Comparison of ENCODE assay signal across 9 cellular contexts in the genomic region with DNA sequence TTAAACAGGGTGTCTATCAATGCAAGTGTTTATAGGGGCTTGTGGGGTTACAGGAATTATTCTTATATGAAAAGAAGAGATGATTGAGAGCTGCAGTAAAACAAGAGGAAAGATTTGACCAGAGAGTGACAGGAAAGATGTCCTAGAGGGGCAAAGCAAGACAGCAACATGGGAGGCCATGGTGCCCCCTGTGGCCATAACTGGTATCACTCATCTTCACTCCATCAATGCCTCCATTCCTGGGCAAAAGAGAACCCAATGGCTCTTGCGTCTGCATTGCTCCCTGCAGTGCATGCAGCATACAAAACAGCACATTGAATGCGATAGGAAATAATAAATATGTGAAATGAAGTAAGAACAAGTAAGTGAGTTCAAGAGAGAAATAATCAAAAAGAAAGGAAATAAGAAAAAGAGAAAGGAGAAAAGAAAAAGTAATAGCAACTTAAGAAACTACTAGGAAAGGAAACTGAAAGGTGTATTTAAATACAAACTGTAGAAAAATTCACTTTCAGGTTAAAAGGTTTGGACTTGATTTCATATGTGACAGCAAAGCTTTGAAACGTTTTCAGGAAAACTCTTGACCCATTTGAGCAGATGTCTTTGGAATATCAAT.
DNase-seq lines count a peak whose midpoint lies in the region; ATAC-seq and TF ChIP-seq lines count a peak whose summit lies in the region.
"Had no signal": no experiment of that assay in that cellular context is flagged by ENCODE, and none has a peak within 500 bp of the region (broad histone marks: within the 10 kb centered on the region; RNA-seq: fewer than 3 reads in every experiment).

No MANE protein-coding gene starts in this region.

- TF ChIP-seq RAD21 in neural cell (conservative IDR thresholded peaks at IDR 0.05) = no peak

- no peak overlapping the region for H3K4me2 ChIP-seq in neural cell (ENCODE audit: low read length)

- H3K9me3 Mint-ChIP-seq in activated CD4-positive, alpha-beta T cell treated with anti-CD3 and anti-CD28 coated beads for 36 hours (ENCODE audit: low read depth) = no peaks in the 10 kb centered on the region
- peaks cover 6% of the 10 kb centered on the region for H3K9me3 Mint-ChIP-seq in activated CD4-positive, alpha-beta T cell treated with anti-CD3 and anti-CD28 coated beads, Interleukin-2, amount 10 ng/mL, durations not matched to agents 7 days and 5 days

- H3K27me3 ChIP-seq in WERI-Rb-1 (ENCODE audit: insufficient read depth, low read depth, severe bottlenecking) = no peaks in the 10 kb centered on the region
- no peaks in the 10 kb centered on the region for H3K27me3 ChIP-seq in neural cell (ENCODE audit: insufficient read depth, low read depth, low read length)

- H3K79me2 ChIP-seq in neural cell (replicated peaks; ENCODE audit: insufficient read depth, low read length) = no peaks in the 10 kb centered on the region

- H3K36me3 Mint-ChIP-seq in activated CD4-positive, alpha-beta T cell treated with anti-CD3 and anti-CD28 coated beads for 36 hours (ENCODE audit: low read depth) = no peaks in the 10 kb centered on the region
- no peaks in the 10 kb centered on the region for H3K36me3 Mint-ChIP-seq in activated CD4-positive, alpha-beta T cell treated with anti-CD3 and anti-CD28 coated beads, Interleukin-2, amount 10 ng/mL, durations not matched to agents 7 days and 5 days (ENCODE audit: low read depth)
- H3K36me3 Mint-ChIP-seq: natural killer cell treated with Interleukin-12 subunit alpha and Interleukin-12 subunit beta and Interleukin-15 and Interleukin-18, amount 100 ng/mL, for 72 hours had no signal

- H3K9me3 ChIP-seq in WERI-Rb-1 (ENCODE audit: severe bottlenecking) = no peaks in the 10 kb centered on the region
- H3K9me3 ChIP-seq in neural cell (ENCODE audit: low read length) = no peaks in the 10 kb centered on the region

- H3K27me3 Mint-ChIP-seq in activated CD4-positive, alpha-beta T cell treated with anti-CD3 and anti-CD28 coated beads for 36 hours = no peaks in the 10 kb centered on the region
- H3K27me3 Mint-ChIP-seq in activated CD4-positive, alpha-beta T cell treated with anti-CD3 and anti-CD28 coated beads, Interleukin-2, amount 10 ng/mL, durations not matched to agents 7 days and 5 days = no peaks in the 10 kb centered on the region
- H3K27me3 Mint-ChIP-seq: natural killer cell treated with Interleukin-12 subunit alpha and Interleukin-12 subunit beta and Interleukin-15 and Interleukin-18, amount 100 ng/mL, for 72 hours had no signal

- H3K4me3 ChIP-seq in WERI-Rb-1 (ENCODE audit: low read depth, low read length) (no peak overlapping the region), neural cell (ENCODE audit: low read length) (no peak overlapping the region)

- TF ChIP-seq CTCF in WERI-Rb-1 (IDR thresholded peaks at IDR 0.05; ENCODE audit: low read depth, low read length) (peak; percentile 73), neural cell (IDR thresholded peaks at IDR 0.05; ENCODE audit: poor library complexity, severe bottlenecking) (peak; percentile 37)

- no peaks in the 10 kb centered on the region for H3K4me1 Mint-ChIP-seq in activated CD4-positive, alpha-beta T cell treated with anti-CD3 and anti-CD28 coated beads for 36 hours
- no peaks in the 10 kb centered on the region for H3K4me1 Mint-ChIP-seq in activated CD4-positive, alpha-beta T cell treated with anti-CD3 and anti-CD28 coated beads, Interleukin-2, amount 10 ng/mL, durations not matched to agents 7 days and 5 days

- no peak overlapping the region for H3K27ac ChIP-seq in WERI-Rb-1
- H3K27ac ChIP-seq in neural cell (ENCODE audit: low read length) = no peak overlapping the region

- CTCF ChIA-PET in activated CD4-positive, alpha-beta T cell treated with anti-CD3 and anti-CD28 coated beads for 36 hours (lab: Charles Lee) = no interaction called here
- CTCF ChIA-PET in activated CD4-positive, alpha-beta T cell treated with anti-CD3 and anti-CD28 coated beads, Interleukin-2, amount 10 ng/mL, durations not matched to agents 7 days and 5 days (lab: Charles Lee) = no interaction called here

- no peaks in the 10 kb centered on the region for H3K9me2 ChIP-seq in neural cell (ENCODE audit: insufficient read depth, low read length)

- H3K36me3 ChIP-seq in WERI-Rb-1 (no peaks in the 10 kb centered on the region), neural cell (ENCODE audit: insufficient read depth, low read length) (no peaks in the 10 kb centered on the region)

- no peaks in the 10 kb centered on the region for H4K20me1 ChIP-seq in neural cell (ENCODE audit: insufficient read depth)

- no peak overlapping the region for H3K27ac Mint-ChIP-seq in activated CD4-positive, alpha-beta T cell treated with anti-CD3 and anti-CD28 coated beads for 36 hours
- no peak overlapping the region for H3K27ac Mint-ChIP-seq in activated CD4-positive, alpha-beta T cell treated with anti-CD3 and anti-CD28 coated beads, Interleukin-2, amount 10 ng/mL, durations not matched to agents 7 days and 5 days
- H3K27ac Mint-ChIP-seq: natural killer cell treated with Interleukin-12 subunit alpha and Interleukin-12 subunit beta and Interleukin-15 and Interleukin-18, amount 100 ng/mL, for 72 hours had no signal

- H2AFZ ChIP-seq in neural cell (ENCODE audit: low read depth, low read length) = no peak overlapping the region

- H3K4me3 Mint-ChIP-seq in activated CD4-positive, alpha-beta T cell treated with anti-CD3 and anti-CD28 coated beads for 36 hours = no peak overlapping the region
- no peak overlapping the region for H3K4me3 Mint-ChIP-seq in activated CD4-positive, alpha-beta T cell treated with anti-CD3 and anti-CD28 coated beads, Interleukin-2, amount 10 ng/mL, durations not matched to agents 7 days and 5 days
- H3K4me3 Mint-ChIP-seq: natural killer cell treated with Interleukin-12 subunit alpha and Interleukin-12 subunit beta and Interleukin-15 and Interleukin-18, amount 100 ng/mL, for 72 hours had no signal

- no peak overlapping the region for H3K9ac ChIP-seq in neural cell (ENCODE audit: low read length)

- H3F3A ChIP-seq in neural cell (ENCODE audit: insufficient read depth, low read length, poor library complexity, severe bottlenecking) = no peaks in the 10 kb centered on the region

- POLR2A ChIA-PET in activated CD4-positive, alpha-beta T cell treated with anti-CD3 and anti-CD28 coated beads for 36 hours (lab: Charles Lee) = no interaction called here
- POLR2A ChIA-PET in activated CD4-positive, alpha-beta T cell treated with anti-CD3 and anti-CD28 coated beads, Interleukin-2, amount 10 ng/mL, durations not matched to agents 7 days and 5 days (lab: Charles Lee) = no interaction called here

- no peak for TF ChIP-seq EP300 in neural cell (conservative IDR thresholded peaks at IDR 0.05; ENCODE audit: poor library complexity, severe bottlenecking)

- peak; percentile 39 for ATAC-seq in activated CD4-positive, alpha-beta T cell treated with anti-CD3 and anti-CD28 coated beads for 36 hours
- ATAC-seq in HG02981 (IDR thresholded peaks at IDR 0.05; ENCODE audit: unreplicated experiment) (peak; percentile 51), GM21360 (IDR thresholded peaks at IDR 0.05; ENCODE audit: unreplicated experiment) (no peak)
- ATAC-seq: natural killer cell treated with Interleukin-12 subunit alpha and Interleukin-12 subunit beta and Interleukin-15 and Interleukin-18, amount 100 ng/mL, for 72 hours had no signal

- intact Hi-C loops in activated CD4-positive, alpha-beta T cell treated with anti-CD3 and anti-CD28 coated beads for 36 hours (cut with DNase I, micrococcal nuclease) = no loop called here

- peak; percentile 37 for DNase-seq in activated CD4-positive, alpha-beta T cell treated with anti-CD3 and anti-CD28 coated beads for 36 hours
- no peak for DNase-seq in activated CD4-positive, alpha-beta T cell treated with anti-CD3 and anti-CD28 coated beads, Interleukin-2, amount 10 ng/mL, durations not matched to agents 7 days and 5 days
- peak; percentile 28 for DNase-seq in WERI-Rb-1
- no peak for DNase-seq in superior temporal gyrus (ENCODE audit: extremely low spot score)
- no peak for DNase-seq in mesenteric fat pad (ENCODE audit: low spot score)

TF ChIP-seq in neural cell, 6 proteins besides CTCF, POLR2A, EP300 and RAD21:
- TF ChIP-seq, protein P1, sequence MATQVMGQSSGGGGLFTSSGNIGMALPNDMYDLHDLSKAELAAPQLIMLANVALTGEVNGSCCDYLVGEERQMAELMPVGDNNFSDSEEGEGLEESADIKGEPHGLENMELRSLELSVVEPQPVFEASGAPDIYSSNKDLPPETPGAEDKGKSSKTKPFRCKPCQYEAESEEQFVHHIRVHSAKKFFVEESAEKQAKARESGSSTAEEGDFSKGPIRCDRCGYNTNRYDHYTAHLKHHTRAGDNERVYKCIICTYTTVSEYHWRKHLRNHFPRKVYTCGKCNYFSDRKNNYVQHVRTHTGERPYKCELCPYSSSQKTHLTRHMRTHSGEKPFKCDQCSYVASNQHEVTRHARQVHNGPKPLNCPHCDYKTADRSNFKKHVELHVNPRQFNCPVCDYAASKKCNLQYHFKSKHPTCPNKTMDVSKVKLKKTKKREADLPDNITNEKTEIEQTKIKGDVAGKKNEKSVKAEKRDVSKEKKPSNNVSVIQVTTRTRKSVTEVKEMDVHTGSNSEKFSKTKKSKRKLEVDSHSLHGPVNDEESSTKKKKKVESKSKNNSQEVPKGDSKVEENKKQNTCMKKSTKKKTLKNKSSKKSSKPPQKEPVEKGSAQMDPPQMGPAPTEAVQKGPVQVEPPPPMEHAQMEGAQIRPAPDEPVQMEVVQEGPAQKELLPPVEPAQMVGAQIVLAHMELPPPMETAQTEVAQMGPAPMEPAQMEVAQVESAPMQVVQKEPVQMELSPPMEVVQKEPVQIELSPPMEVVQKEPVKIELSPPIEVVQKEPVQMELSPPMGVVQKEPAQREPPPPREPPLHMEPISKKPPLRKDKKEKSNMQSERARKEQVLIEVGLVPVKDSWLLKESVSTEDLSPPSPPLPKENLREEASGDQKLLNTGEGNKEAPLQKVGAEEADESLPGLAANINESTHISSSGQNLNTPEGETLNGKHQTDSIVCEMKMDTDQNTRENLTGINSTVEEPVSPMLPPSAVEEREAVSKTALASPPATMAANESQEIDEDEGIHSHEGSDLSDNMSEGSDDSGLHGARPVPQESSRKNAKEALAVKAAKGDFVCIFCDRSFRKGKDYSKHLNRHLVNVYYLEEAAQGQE (IDR thresholded peaks at IDR 0.05; ENCODE audit: borderline replicate concordance) = no peak
- no peak for TF ChIP-seq TAF1 (IDR thresholded peaks at IDR 0.05; ENCODE audit: low read depth)
- no peak for TF ChIP-seq EZH2 (IDR thresholded peaks at IDR 0.05; ENCODE audit: borderline replicate concordance, insufficient read depth, low read length, poor library complexity, severe bottlenecking)
- no peak for TF ChIP-seq SMC3 (conservative IDR thresholded peaks at IDR 0.05; ENCODE audit: poor library complexity)
- no peak for TF ChIP-seq MXI1 (conservative IDR thresholded peaks at IDR 0.05; ENCODE audit: poor library complexity, severe bottlenecking)
- TF ChIP-seq POLR2AphosphoS5 (IDR thresholded peaks at IDR 0.05) = no peak

Comparison
In these comparisons a context has a peak if more than half of its experiments do, and no peak if none do; other contexts are left out.
1. DNase-seq: peak in activated CD4-positive, alpha-beta T cell treated with anti-CD3 and anti-CD28 coated beads for 36 hours (single experiment) and WERI-Rb-1 (single experiment); none in activated CD4-positive, alpha-beta T cell treated with anti-CD3 and anti-CD28 coated beads, Interleukin-2, amount 10 ng/mL, durations not matched to agents 7 days and 5 days (single experiment), superior temporal gyrus (single experiment) and mesenteric fat pad (single experiment).